Comparison of ENCODE assay signal across 30 cellular contexts in genomic region chr6:124868476-124868875, GRCh38.
"Had no signal": no experiment of that assay in that cellular context is flagged by ENCODE, and none has a peak within 500 bp of the region (broad histone marks: within the 10 kb centered on the region; RNA-seq: fewer than 3 reads in every experiment).

No MANE protein-coding gene starts in this region.

- H3K4me1 ChIP-seq: pancreas, prostate gland, stomach, thyroid gland, upper lobe of right lung had no signal

- H3K9me3 Mint-ChIP-seq: activated CD4-positive, alpha-beta memory T cell treated with anti-CD3 and anti-CD28 coated beads, Interleukin-2, amount 10 ng/mL, durations not matched to agents 7 days and 5 days; activated CD4-positive, alpha-beta T cell treated with anti-CD3 and anti-CD28 coated beads, Interleukin-2, amount 10 ng/mL, durations not matched to agents 7 days and 5 days; activated T-cell treated with anti-CD3 and anti-CD28 coated beads, Interleukin-2, amount 50 U/mL, for 24 hours; endodermal cell; mesothelial cell of epicardium; nephron progenitor cell; stimulated activated naive B cell treated with anti-CD40 and anti-IgM and Interleukin-4, amounts not matched to agents 10 μg/mL and 1 μg/mL and 100 μg/mL, for 72 hours had no signal

- H3K27me3 Mint-ChIP-seq: activated CD4-positive, alpha-beta memory T cell treated with anti-CD3 and anti-CD28 coated beads, Interleukin-2, amount 10 ng/mL, durations not matched to agents 7 days and 5 days; activated T-cell treated with anti-CD3 and anti-CD28 coated beads, Interleukin-2, amount 50 U/mL, for 24 hours; naive B cell; stimulated activated naive B cell treated with anti-CD40 and anti-IgM and Interleukin-4, amounts not matched to agents 10 μg/mL and 1 μg/mL and 100 μg/mL, for 72 hours had no signal

- H3K9me3 ChIP-seq: neutrophil, pancreas, prostate gland, stomach, thyroid gland, upper lobe of right lung had no signal

- H3K4me3 Mint-ChIP-seq: activated CD4-positive, alpha-beta memory T cell treated with anti-CD3 and anti-CD28 coated beads, Interleukin-2, amount 10 ng/mL, durations not matched to agents 7 days and 5 days; activated CD4-positive, alpha-beta T cell treated with anti-CD3 and anti-CD28 coated beads, Interleukin-2, amount 10 ng/mL, durations not matched to agents 7 days and 5 days; activated T-cell treated with anti-CD3 and anti-CD28 coated beads, Interleukin-2, amount 50 U/mL, for 24 hours; endodermal cell; mesothelial cell of epicardium; naive B cell; nephron progenitor cell; stimulated activated naive B cell treated with anti-CD40 and anti-IgM and Interleukin-4, amounts not matched to agents 10 μg/mL and 1 μg/mL and 100 μg/mL, for 72 hours; T-helper 17 cell had no signal

- H3K36me3 ChIP-seq: cardiac muscle cell, neutrophil, pancreas, prostate gland, stomach, thyroid gland, upper lobe of right lung had no signal

- H3K36me3 Mint-ChIP-seq: mesothelial cell of epicardium; naive B cell; stimulated activated naive B cell treated with anti-CD40 and anti-IgM and Interleukin-4, amounts not matched to agents 10 μg/mL and 1 μg/mL and 100 μg/mL, for 72 hours had no signal

- H3K27me3 ChIP-seq: cardiac muscle cell, neutrophil, pancreas, stomach, thyroid gland, upper lobe of right lung had no signal

- H3K27ac ChIP-seq: cardiac muscle cell, neutrophil, pancreas, prostate gland, stomach, thyroid gland, upper lobe of right lung had no signal

- H3K4me1 Mint-ChIP-seq: activated CD4-positive, alpha-beta memory T cell treated with anti-CD3 and anti-CD28 coated beads, Interleukin-2, amount 10 ng/mL, durations not matched to agents 7 days and 5 days; activated CD4-positive, alpha-beta T cell treated with anti-CD3 and anti-CD28 coated beads, Interleukin-2, amount 10 ng/mL, durations not matched to agents 7 days and 5 days; naive B cell; stimulated activated naive B cell treated with anti-CD40 and anti-IgM and Interleukin-4, amounts not matched to agents 10 μg/mL and 1 μg/mL and 100 μg/mL, for 72 hours had no signal

- H3K27ac Mint-ChIP-seq: activated CD4-positive, alpha-beta memory T cell treated with anti-CD3 and anti-CD28 coated beads, Interleukin-2, amount 10 ng/mL, durations not matched to agents 7 days and 5 days; activated CD4-positive, alpha-beta T cell treated with anti-CD3 and anti-CD28 coated beads, Interleukin-2, amount 10 ng/mL, durations not matched to agents 7 days and 5 days; activated T-cell treated with anti-CD3 and anti-CD28 coated beads, Interleukin-2, amount 50 U/mL, for 24 hours; endodermal cell; mesothelial cell of epicardium; naive B cell; nephron progenitor cell; stimulated activated naive B cell treated with anti-CD40 and anti-IgM and Interleukin-4, amounts not matched to agents 10 μg/mL and 1 μg/mL and 100 μg/mL, for 72 hours; T-helper 17 cell had no signal

- H3K4me3 ChIP-seq: cardiac muscle cell, pancreas, prostate gland, smooth muscle cell, stomach, thyroid gland, upper lobe of right lung had no signal

- DNase-seq: activated CD4-positive, alpha-beta memory T cell treated with anti-CD3 and anti-CD28 coated beads, Interleukin-2, amount 10 ng/mL, durations not matched to agents 7 days and 5 days; activated CD4-positive, alpha-beta T cell treated with anti-CD3 and anti-CD28 coated beads for 1 hour; activated CD4-positive, alpha-beta T cell treated with anti-CD3 and anti-CD28 coated beads, Interleukin-2, amount 10 ng/mL, durations not matched to agents 7 days and 5 days; activated CD8-positive, alpha-beta memory T cell treated with anti-CD3 and anti-CD28 coated beads, Interleukin-2, amount 50 U/mL, for 48 hours; activated gamma-delta T cell; activated naive CD4-positive, alpha-beta T cell treated with anti-CD3 and anti-CD28 coated beads, Interleukin-2, amount 50 U/mL, for 16 hours; activated T-cell treated with anti-CD3 and anti-CD28 coated beads, Interleukin-2, amount 50 U/mL, for 24 hours; endodermal cell; glutamatergic neuron; islet precursor cell; left cardiac atrium; left ventricle myocardium superior; naive B cell; nephron progenitor cell; pancreas; retina; stimulated activated CD4-positive, alpha-beta T cell treated with anti-CD3 and anti-CD28 coated beads, Interleukin-15, amount 100 ng/mL, for 24 hours; stimulated activated CD4-positive, alpha-beta T cell treated with anti-CD3 and anti-CD28 coated beads, Interleukin-2, amount 100 ng/mL, for 24 hours; stimulated activated naive B cell treated with anti-CD40 and anti-IgM and Interleukin-4, amounts not matched to agents 10 μg/mL and 1 μg/mL and 100 μg/mL, for 72 hours; stomach; T-helper 17 cell; T1000; thyroid gland; upper lobe of right lung had no signal

- FAIRE-seq: frontal cortex, pancreas had no signal
